Comparison of ENCODE assay signal across 11 cellular contexts in the genomic region with DNA sequence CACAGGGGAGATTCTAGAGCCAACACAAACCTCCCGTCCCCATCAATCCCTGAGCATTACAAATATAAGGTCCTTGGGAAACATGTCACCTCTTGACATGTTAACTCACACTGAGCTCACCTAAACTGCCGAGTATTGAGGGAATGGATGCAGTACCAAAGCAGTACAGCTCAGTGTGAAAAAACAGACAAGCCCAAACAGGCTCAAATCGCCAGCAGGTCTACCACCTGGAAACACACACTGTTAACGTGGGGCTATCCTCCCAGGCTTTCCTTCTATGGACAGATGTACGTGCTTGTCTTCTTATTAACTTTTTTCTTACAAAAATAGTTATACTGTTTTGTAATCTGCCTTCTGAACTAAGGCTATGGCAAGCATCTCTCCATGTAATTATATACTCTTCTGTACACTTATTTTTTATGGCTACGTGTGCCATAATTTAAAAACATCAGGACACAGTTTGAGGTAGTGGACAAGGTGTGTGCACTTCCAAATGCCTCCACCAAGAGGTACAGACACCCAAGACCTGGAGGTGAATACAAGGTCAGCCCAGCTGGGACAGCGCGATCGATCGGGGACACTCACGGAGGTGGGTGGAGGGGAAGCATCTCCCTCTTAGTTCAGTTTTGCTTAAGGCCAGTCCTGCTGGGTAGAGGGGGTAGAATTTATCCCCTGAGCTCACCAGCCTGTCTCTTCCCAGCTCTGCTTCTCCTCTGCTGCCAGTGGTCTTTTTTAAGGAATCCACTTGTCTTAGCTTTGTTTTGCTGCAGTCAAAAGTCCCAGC.
DNase-seq lines count a peak whose midpoint lies in the region; ATAC-seq and TF ChIP-seq lines count a peak whose summit lies in the region.
"Had no signal": no experiment of that assay in that cellular context is flagged by ENCODE, and none has a peak within 500 bp of the region (broad histone marks: within the 10 kb centered on the region; RNA-seq: fewer than 3 reads in every experiment).

No MANE protein-coding gene starts in this region.

- no peaks in the 10 kb centered on the region for H3K27me3 ChIP-seq in tibial nerve
- H3K27me3 ChIP-seq in Karpas-422 (ENCODE audit: low read length), result no peaks in the 10 kb centered on the region
- H3K27me3 ChIP-seq in A673 (replicated peaks; ENCODE audit: insufficient read depth, low read depth, low read length, poor library complexity), result no peaks in the 10 kb centered on the region
- no peaks in the 10 kb centered on the region for H3K27me3 ChIP-seq in left ventricle myocardium inferior (ENCODE audit: low read depth)

- H3K9me3 ChIP-seq in tibial nerve (peaks cover 0 to 5% (median 0%) of the 10 kb centered on the region in 4 donors), Karpas-422 (ENCODE audit: low read length) (no peaks in the 10 kb centered on the region), A673 (ENCODE audit: low read depth, low read length, poor library complexity, severe bottlenecking) (no peaks in the 10 kb centered on the region), left ventricle myocardium inferior (replicated peaks) (peaks cover 6% of the 10 kb centered on the region)
- H3K9me3 ChIP-seq: prostate gland had no signal

- peaks cover 50% of the 10 kb centered on the region for H3K36me3 Mint-ChIP-seq in activated T-helper 17 cell treated with anti-CD3 and anti-CD28 coated beads, Interleukin-2, amount 50 U/mL, for 72 hours (ENCODE audit: low read depth)

- intact Hi-C loops in A673 (cut with micrococcal nuclease; ENCODE audit: unreplicated experiment), result no loop called here
- intact Hi-C loops in left ventricle myocardium inferior (cut with micrococcal nuclease), result no loop called here

- H2AFZ ChIP-seq in Karpas-422 (ENCODE audit: low read length), result no peak overlapping the region

- TF ChIP-seq CTCF in tibial nerve (IDR thresholded peaks at IDR 0.05) (no peak), A673 (conservative IDR thresholded peaks at IDR 0.05; ENCODE audit: low read depth, low read length) (no peak), left ventricle myocardium inferior (IDR thresholded peaks at IDR 0.05; ENCODE audit: borderline replicate concordance) (no peak)

- H3K4me2 ChIP-seq in Karpas-422 (ENCODE audit: low read depth, low read length, poor library complexity, severe bottlenecking), result no peak overlapping the region

- no peaks in the 10 kb centered on the region for H3K27me3 Mint-ChIP-seq in activated T-helper 17 cell treated with anti-CD3 and anti-CD28 coated beads, Interleukin-2, amount 50 U/mL, for 72 hours
- H3K27me3 Mint-ChIP-seq: activated naive CD8-positive, alpha-beta T cell treated with anti-CD3 and anti-CD28 coated beads, Interleukin-2, amount 50 U/mL, for 24 hours had no signal

- H3K27ac ChIP-seq in tibial nerve (no peak overlapping the region), Karpas-422 (ENCODE audit: low read length) (no peak overlapping the region), A673 (ENCODE audit: low read depth, low read length, poor library complexity, severe bottlenecking) (no peak overlapping the region), left ventricle myocardium inferior (replicated peaks) (no peak overlapping the region)
- H3K27ac ChIP-seq: prostate gland had no signal

- peaks cover 33% of the 10 kb centered on the region for H3K79me2 ChIP-seq in Karpas-422 (ENCODE audit: low read length)

- DNase-seq in tibial nerve (ENCODE audit: low spot score in 2 of 2) (no peak), Karpas-422 (no peak), A673 (ENCODE audit: low spot score) (no peak), left ventricle myocardium inferior (no peak)
- DNase-seq: activated naive CD8-positive, alpha-beta T cell treated with anti-CD3 and anti-CD28 coated beads, Interleukin-2, amount 50 U/mL, for 24 hours; islet precursor cell had no signal

- ATAC-seq in GM18517 (IDR thresholded peaks at IDR 0.05; ENCODE audit: unreplicated experiment), result peak; percentile 31
- ATAC-seq in GM21360 (IDR thresholded peaks at IDR 0.05; ENCODE audit: unreplicated experiment), result peak; percentile 69
- ATAC-seq in HG03060 (IDR thresholded peaks at IDR 0.05; ENCODE audit: low read depth, unreplicated experiment), result peak; percentile 24
- peak; percentile 15 for ATAC-seq in activated T-helper 17 cell treated with anti-CD3 and anti-CD28 coated beads, Interleukin-2, amount 50 U/mL, for 72 hours (replicated peaks)

- 90% methylated on average over 11 of the region's 11 CpGs for WGBS in tibial nerve, 2 donors

- no peak overlapping the region for H3K4me3 ChIP-seq in tibial nerve
- no peak overlapping the region for H3K4me3 ChIP-seq in Karpas-422 (ENCODE audit: low read length)
- no peak overlapping the region for H3K4me3 ChIP-seq in A673 (ENCODE audit: low read depth, low read length, poor library complexity, severe bottlenecking)
- H3K4me3 ChIP-seq in left ventricle myocardium inferior, result no peak overlapping the region
- H3K4me3 ChIP-seq: prostate gland had no signal

- H3K4me3 Mint-ChIP-seq in activated T-helper 17 cell treated with anti-CD3 and anti-CD28 coated beads, Interleukin-2, amount 50 U/mL, for 72 hours, result no peak overlapping the region
- H3K4me3 Mint-ChIP-seq: activated naive CD8-positive, alpha-beta T cell treated with anti-CD3 and anti-CD28 coated beads, Interleukin-2, amount 50 U/mL, for 24 hours had no signal

- H3K36me3 ChIP-seq in tibial nerve, result peaks cover 0 to 67% (median 0%) of the 10 kb centered on the region in 3 donors
- H3K36me3 ChIP-seq in Karpas-422 (ENCODE audit: insufficient read depth, low read length), result peaks cover 17% of the 10 kb centered on the region; the same call in 1 of the 2 replicates
- peaks cover 13% of the 10 kb centered on the region for H3K36me3 ChIP-seq in A673 (ENCODE audit: insufficient read depth, low read length, poor library complexity, severe bottlenecking)
- H3K36me3 ChIP-seq in left ventricle myocardium inferior, result peaks cover 32% of the 10 kb centered on the region

- no TSS peak for BruUV-seq in A673 (replicated peaks; lab: Mats Ljungman, UMichigan)

- H3K9me2 ChIP-seq in Karpas-422 (replicated peaks; ENCODE audit: insufficient read depth, low read length), result no peaks in the 10 kb centered on the region

- H3K9ac ChIP-seq in Karpas-422 (ENCODE audit: low read length), result no peak overlapping the region

- H3K9me3 Mint-ChIP-seq in activated T-helper 17 cell treated with anti-CD3 and anti-CD28 coated beads, Interleukin-2, amount 50 U/mL, for 72 hours, result no peaks in the 10 kb centered on the region
- H3K9me3 Mint-ChIP-seq: activated naive CD8-positive, alpha-beta T cell treated with anti-CD3 and anti-CD28 coated beads, Interleukin-2, amount 50 U/mL, for 24 hours had no signal

- no peaks in the 10 kb centered on the region for H3K4me1 Mint-ChIP-seq in activated T-helper 17 cell treated with anti-CD3 and anti-CD28 coated beads, Interleukin-2, amount 50 U/mL, for 72 hours

- peak overlapping the region; percentile 85 for H3K27ac Mint-ChIP-seq in activated T-helper 17 cell treated with anti-CD3 and anti-CD28 coated beads, Interleukin-2, amount 50 U/mL, for 72 hours
- H3K27ac Mint-ChIP-seq: activated naive CD8-positive, alpha-beta T cell treated with anti-CD3 and anti-CD28 coated beads, Interleukin-2, amount 50 U/mL, for 24 hours had no signal

- no peak for TF ChIP-seq POLR2A in tibial nerve (IDR thresholded peaks at IDR 0.05)

- no peaks in the 10 kb centered on the region; the same call in 1 of the 2 replicates for H4K20me1 ChIP-seq in Karpas-422 (ENCODE audit: insufficient read depth, low read depth, low read length)

- H3K4me1 ChIP-seq in tibial nerve, result peaks cover 0 to 2% (median 0%) of the 10 kb centered on the region in 4 donors
- H3K4me1 ChIP-seq in Karpas-422 (ENCODE audit: low read length), result peaks cover under 1% of the 10 kb centered on the region
- H3K4me1 ChIP-seq in A673 (ENCODE audit: insufficient read depth, low read length, poor library complexity, severe bottlenecking), result no peaks in the 10 kb centered on the region
- peaks cover 10% of the 10 kb centered on the region for H3K4me1 ChIP-seq in left ventricle myocardium inferior
- H3K4me1 ChIP-seq: prostate gland had no signal

- POLR2A ChIA-PET in A673 (lab: Charles Lee; ENCODE audit: low non-redundant PET), result no interaction called here

- CTCF ChIA-PET in A673 (lab: Charles Lee), result no interaction called here

- no peak for TF ChIP-seq EP300 in tibial nerve (IDR thresholded peaks at IDR 0.05)

Comparison
In these comparisons a context has a peak if more than half of its experiments do, and no peak if none do; other contexts are left out.
1. ATAC-seq: peak in every context shown above with its lines; median percentile 69 in GM21360; 31 in GM18517; 24 in HG03060; 15 in activated T-helper 17 cell treated with anti-CD3 and anti-CD28 coated beads, Interleukin-2, amount 50 U/mL, for 72 hours.